Comparison of ENCODE assay signal across 25 cellular contexts in the genomic region with DNA sequence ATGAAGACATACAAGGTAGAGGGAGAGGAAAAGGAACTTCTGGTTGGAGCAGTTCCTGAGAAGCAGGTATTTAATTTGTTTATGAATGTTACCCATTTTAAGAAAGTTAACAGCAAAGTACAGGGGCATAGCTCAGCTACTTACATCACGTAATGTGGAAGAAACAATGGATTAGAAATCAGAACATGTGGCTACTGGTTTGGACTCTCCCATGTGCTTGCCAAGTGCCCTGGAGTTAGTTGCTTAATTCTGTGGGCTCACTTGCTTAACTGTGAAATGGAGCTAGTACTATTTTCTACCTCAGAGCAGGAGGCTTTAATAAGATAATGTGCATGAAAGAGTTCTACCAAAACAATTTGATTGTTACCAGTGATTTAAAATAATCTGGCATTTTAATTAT. TPM values are rescaled to one million over a fixed set of nuclear protein-coding genes. Genes with fewer than 3 reads are reported as not detected.
DNase-seq lines count a peak whose midpoint lies in the region; ATAC-seq and TF ChIP-seq lines count a peak whose summit lies in the region.
"Had no signal": no experiment of that assay in that cellular context is flagged by ENCODE, and none has a peak within 500 bp of the region (broad histone marks: within the 10 kb centered on the region; RNA-seq: fewer than 3 reads in every experiment).

No MANE protein-coding gene starts in this region.

- H3K27me3 Mint-ChIP-seq in central memory CD8-positive, alpha-beta T cell: no peaks in the 10 kb centered on the region
- H3K27me3 Mint-ChIP-seq in WTC11 (ENCODE audit: low read depth): no peaks in the 10 kb centered on the region
- H3K27me3 Mint-ChIP-seq: CD4-positive, alpha-beta T cell had no signal

- ATAC-seq in central memory CD8-positive, alpha-beta T cell (replicated peaks; ENCODE audit: extremely low read depth, poor library complexity, severe bottlenecking): no peak
- peak; percentile 53 for ATAC-seq in foreskin keratinocyte
- no peak for ATAC-seq in GM21825 (IDR thresholded peaks at IDR 0.05; ENCODE audit: unreplicated experiment)
- no peak for ATAC-seq in GM21526 (IDR thresholded peaks at IDR 0.05; ENCODE audit: low FRiP score, unreplicated experiment)
- ATAC-seq in WTC11: no peak
- ATAC-seq: GM23338, PC-3 had no signal

- no peak overlapping the region for H3K27ac ChIP-seq in foreskin keratinocyte
- H3K27ac ChIP-seq: BLaER1 treated with 17β-estradiol and CSF1 and Interleukin-3, amounts not matched to agents 10 nM and 100 nM; SJSA1 had no signal

- H3K27ac Mint-ChIP-seq in central memory CD8-positive, alpha-beta T cell (ENCODE audit: low read depth): peak overlapping the region; percentile 64
- H3K27ac Mint-ChIP-seq in WTC11: no peak overlapping the region
- H3K27ac Mint-ChIP-seq: CD4-positive, alpha-beta T cell; GM23338; HFFc6 had no signal

- H3K4me3 Mint-ChIP-seq in central memory CD8-positive, alpha-beta T cell: no peak overlapping the region
- H3K4me3 Mint-ChIP-seq in WTC11: no peak overlapping the region
- H3K4me3 Mint-ChIP-seq: CD4-positive, alpha-beta T cell; GM23338; HFFc6 had no signal

- peaks cover 5% of the 10 kb centered on the region for H3K4me1 Mint-ChIP-seq in central memory CD8-positive, alpha-beta T cell
- H3K4me1 Mint-ChIP-seq in WTC11: no peaks in the 10 kb centered on the region
- H3K4me1 Mint-ChIP-seq: GM23338 had no signal

- H3K4me1 ChIP-seq in foreskin keratinocyte: peaks cover 7% of the 10 kb centered on the region
- H3K4me1 ChIP-seq: BLaER1 treated with 17β-estradiol and CSF1 and Interleukin-3, amounts not matched to agents 10 nM and 100 nM; SJSA1 had no signal

- peaks cover 14% of the 10 kb centered on the region for H3K9me3 Mint-ChIP-seq in central memory CD8-positive, alpha-beta T cell
- no peaks in the 10 kb centered on the region for H3K9me3 Mint-ChIP-seq in WTC11
- H3K9me3 Mint-ChIP-seq: GM23338 had no signal

- CTCF ChIA-PET in WTC11 (lab: Charles Lee): interaction anchor here (0.6 kb wide), 1 partner anchor 120 kb away, joined by 4 read pairs; no protein-coding TSS in a partner anchor

- no peak for TF ChIP-seq CTCF in AG10803 (conservative IDR thresholded peaks at IDR 0.05; ENCODE audit: low read length)
- TF ChIP-seq CTCF in foreskin keratinocyte (conservative IDR thresholded peaks at IDR 0.05): no peak
- no peak for TF ChIP-seq CTCF in WTC11 (IDR thresholded peaks at IDR 0.05)

- DNase-seq in AG10803 (ENCODE audit: low read depth) (peak; percentile 26), MV-4-11 (lab: John Stamatoyannopoulos, UW) (peak; percentile 4), foreskin keratinocyte (peak; percentile 63 to 84), WTC11 (ENCODE audit: low spot score) (no peak)
- no peak for DNase-seq in central memory CD8-positive, alpha-beta T cell (ENCODE audit: low spot score in 2 of 2)
- DNase-seq in activated CD8-positive, alpha-beta memory T cell treated with anti-CD3 and anti-CD28 coated beads, Interleukin-2, amount 50 U/mL, for 48 hours: no peak
- DNase-seq: AML-193; CD4-positive, alpha-beta T cell; HFFc6; IMR-90; KG1; MM.1S; NCI-H1105 treated with DMSO at 0.1 percent for 48 hours; NCI-H2029; NCI-H446; NCI-H524 treated with DMSO at 0.1 percent for 48 hours; NCI-H774; PC-3; Right ventricle myocardium superior had no signal

- H3K4me3 ChIP-seq in AG10803 (ENCODE audit: low read length): no peak overlapping the region
- H3K4me3 ChIP-seq: BLaER1 treated with 17β-estradiol and CSF1 and Interleukin-3, amounts not matched to agents 10 nM and 100 nM; GM23338; HAP-1; SJSA1 had no signal

- H3K27me3 ChIP-seq in foreskin keratinocyte: no peaks in the 10 kb centered on the region
- H3K27me3 ChIP-seq: BLaER1 treated with 17β-estradiol and CSF1 and Interleukin-3, amounts not matched to agents 10 nM and 100 nM; SJSA1 had no signal

- H3K36me3 Mint-ChIP-seq in central memory CD8-positive, alpha-beta T cell (ENCODE audit: insufficient read depth): peaks cover 53% of the 10 kb centered on the region
- peaks cover 55% of the 10 kb centered on the region for H3K36me3 Mint-ChIP-seq in WTC11

- POLR2A ChIA-PET in WTC11 (lab: Charles Lee): no interaction called here

TF ChIP-seq in WTC11, 78 proteins besides CTCF, POLR2A, EP300 and RAD21 (continues in another document):
- TF ChIP-seq NR3C1 (CRISPR knock-in tag; conservative IDR thresholded peaks at IDR 0.05; ENCODE audit: low read depth) (no peak), PRRX2 (CRISPR knock-in tag; IDR thresholded peaks at IDR 0.05) (no peak), ATF1 (CRISPR knock-in tag; IDR thresholded peaks at IDR 0.05) (no peak), IRF2 (CRISPR knock-in tag; IDR thresholded peaks at IDR 0.05; ENCODE audit: borderline replicate concordance, low read depth) (no peak), OVOL2 (CRISPR knock-in tag; IDR thresholded peaks at IDR 0.05; ENCODE audit: borderline replicate concordance) (no peak), FOXJ3 (CRISPR knock-in tag; IDR thresholded peaks at IDR 0.05; ENCODE audit: borderline replicate concordance) (no peak), GABPB1 (CRISPR knock-in tag; IDR thresholded peaks at IDR 0.05) (no peak), ZNF423 (CRISPR knock-in tag; IDR thresholded peaks at IDR 0.05) (no peak), SMAD4 (CRISPR knock-in tag; IDR thresholded peaks at IDR 0.05) (no peak)
- TF ChIP-seq, protein P1, sequence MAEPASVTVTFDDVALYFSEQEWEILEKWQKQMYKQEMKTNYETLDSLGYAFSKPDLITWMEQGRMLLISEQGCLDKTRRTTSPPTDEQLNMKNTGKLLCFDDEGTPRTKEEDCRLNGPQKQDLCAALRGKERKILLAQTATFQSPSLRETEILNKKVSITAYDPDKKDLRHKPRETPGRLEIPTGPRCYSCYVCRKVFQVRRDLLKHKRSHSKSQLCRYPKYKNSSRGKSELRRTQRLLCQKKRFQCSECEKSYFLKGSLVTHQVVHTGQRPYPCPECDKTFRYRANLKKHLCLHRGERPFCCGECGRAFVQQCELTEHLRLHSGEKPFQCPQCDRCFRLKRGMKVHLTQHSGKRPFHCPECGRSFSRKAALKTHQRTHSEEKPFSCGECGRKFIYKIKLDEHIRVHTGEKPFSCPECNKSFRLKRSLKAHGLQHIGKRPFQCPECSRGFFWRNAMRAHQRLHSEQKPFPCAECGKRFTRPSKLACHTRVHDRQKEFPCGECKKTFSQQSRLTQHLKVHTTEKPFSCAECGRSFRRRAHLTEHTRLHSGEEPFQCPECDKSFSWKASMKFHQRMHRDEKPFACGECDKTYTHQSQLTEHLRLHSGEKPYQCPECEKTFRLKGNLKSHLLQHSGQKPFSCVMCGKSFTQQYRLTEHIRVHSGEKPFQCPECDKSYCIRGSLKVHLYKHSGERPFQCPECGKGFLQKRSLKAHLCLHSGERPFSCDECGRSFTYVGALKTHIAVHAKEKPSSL (CRISPR knock-in tag; conservative IDR thresholded peaks at IDR 0.05): no peak
- TF ChIP-seq, protein P2, sequence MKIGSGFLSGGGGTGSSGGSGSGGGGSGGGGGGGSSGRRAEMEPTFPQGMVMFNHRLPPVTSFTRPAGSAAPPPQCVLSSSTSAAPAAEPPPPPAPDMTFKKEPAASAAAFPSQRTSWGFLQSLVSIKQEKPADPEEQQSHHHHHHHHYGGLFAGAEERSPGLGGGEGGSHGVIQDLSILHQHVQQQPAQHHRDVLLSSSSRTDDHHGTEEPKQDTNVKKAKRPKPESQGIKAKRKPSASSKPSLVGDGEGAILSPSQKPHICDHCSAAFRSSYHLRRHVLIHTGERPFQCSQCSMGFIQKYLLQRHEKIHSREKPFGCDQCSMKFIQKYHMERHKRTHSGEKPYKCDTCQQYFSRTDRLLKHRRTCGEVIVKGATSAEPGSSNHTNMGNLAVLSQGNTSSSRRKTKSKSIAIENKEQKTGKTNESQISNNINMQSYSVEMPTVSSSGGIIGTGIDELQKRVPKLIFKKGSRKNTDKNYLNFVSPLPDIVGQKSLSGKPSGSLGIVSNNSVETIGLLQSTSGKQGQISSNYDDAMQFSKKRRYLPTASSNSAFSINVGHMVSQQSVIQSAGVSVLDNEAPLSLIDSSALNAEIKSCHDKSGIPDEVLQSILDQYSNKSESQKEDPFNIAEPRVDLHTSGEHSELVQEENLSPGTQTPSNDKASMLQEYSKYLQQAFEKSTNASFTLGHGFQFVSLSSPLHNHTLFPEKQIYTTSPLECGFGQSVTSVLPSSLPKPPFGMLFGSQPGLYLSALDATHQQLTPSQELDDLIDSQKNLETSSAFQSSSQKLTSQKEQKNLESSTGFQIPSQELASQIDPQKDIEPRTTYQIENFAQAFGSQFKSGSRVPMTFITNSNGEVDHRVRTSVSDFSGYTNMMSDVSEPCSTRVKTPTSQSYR (CRISPR knock-in tag; IDR thresholded peaks at IDR 0.05): no peak
- TF ChIP-seq, protein P3, sequence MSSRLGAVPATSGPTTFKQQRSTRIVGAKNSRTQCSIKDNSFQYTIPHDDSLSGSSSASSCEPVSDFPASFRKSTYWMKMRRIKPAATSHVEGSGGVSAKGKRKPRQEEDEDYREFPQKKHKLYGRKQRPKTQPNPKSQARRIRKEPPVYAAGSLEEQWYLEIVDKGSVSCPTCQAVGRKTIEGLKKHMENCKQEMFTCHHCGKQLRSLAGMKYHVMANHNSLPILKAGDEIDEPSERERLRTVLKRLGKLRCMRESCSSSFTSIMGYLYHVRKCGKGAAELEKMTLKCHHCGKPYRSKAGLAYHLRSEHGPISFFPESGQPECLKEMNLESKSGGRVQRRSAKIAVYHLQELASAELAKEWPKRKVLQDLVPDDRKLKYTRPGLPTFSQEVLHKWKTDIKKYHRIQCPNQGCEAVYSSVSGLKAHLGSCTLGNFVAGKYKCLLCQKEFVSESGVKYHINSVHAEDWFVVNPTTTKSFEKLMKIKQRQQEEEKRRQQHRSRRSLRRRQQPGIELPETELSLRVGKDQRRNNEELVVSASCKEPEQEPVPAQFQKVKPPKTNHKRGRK (CRISPR knock-in tag; IDR thresholded peaks at IDR 0.05; ENCODE audit: borderline replicate concordance): no peak

RNA-seq across cellular contexts. Expression of a gene that starts 27.3 kb away (rescaled TPM):
- total RNA-seq in foreskin keratinocyte (40.9 and 41.1 TPM in 2 replicates), WTC11 (2021) (22.7 to 28.5 TPM (median 26.8 TPM) in 3 replicates)
- 10.6 and 12.2 TPM in 2 replicates for polyA plus RNA-seq in foreskin keratinocyte

RNA-seq across cellular contexts. Expression of a gene that starts 27.6 kb away (rescaled TPM):
- 75.2 and 75.4 TPM in 2 replicates for total RNA-seq in foreskin keratinocyte
- 79.6 and 89.1 TPM in 2 replicates for polyA plus RNA-seq in foreskin keratinocyte
- total RNA-seq in WTC11 (2021): 102 to 107 TPM (median 104 TPM) in 3 replicates

RNA-seq across cellular contexts. Expression of a gene that starts 31.6 kb away (rescaled TPM):
- total RNA-seq in foreskin keratinocyte (57.7 and 59.2 TPM in 2 replicates), WTC11 (2021) (10.6 to 12.4 TPM (median 12.3 TPM) in 3 replicates)
- polyA plus RNA-seq in foreskin keratinocyte: 38.8 and 44.3 TPM in 2 replicates

Comparison
In these comparisons a context has a peak if more than half of its experiments do, and no peak if none do; other contexts are left out.
1. DNase-seq: peak in AG10803 (single experiment), MV-4-11 (single experiment) and foreskin keratinocyte (2 of 2); none in central memory CD8-positive, alpha-beta T cell (0 of 2), activated CD8-positive, alpha-beta memory T cell treated with anti-CD3 and anti-CD28 coated beads, Interleukin-2, amount 50 U/mL, for 48 hours (single experiment) and WTC11 (single experiment).